13 cellular contexts compared by ENCODE assay signal in genomic region chr1:116808476-116809180, GRCh38. TPM values are rescaled to one million over a fixed set of nuclear protein-coding genes. Genes with fewer than 3 reads are reported as not detected.
DNase-seq lines count a peak whose midpoint lies in the region; ATAC-seq and FAIRE-seq lines count a peak whose summit lies in the region.
"Had no signal": no experiment of that assay in that cellular context is flagged by ENCODE, and none has a peak within 500 bp of the region (broad histone marks: within the 10 kb centered on the region; RNA-seq: fewer than 3 reads in every experiment).

No MANE protein-coding gene starts in this region.

- peak overlapping the region; percentile 79 for H3K4me3 Mint-ChIP-seq in activated CD4-positive, alpha-beta memory T cell treated with anti-CD3 and anti-CD28 coated beads, Interleukin-2, amount 10 ng/mL, durations not matched to agents 7 days and 5 days
- peak overlapping the region; percentile 79 for H3K4me3 Mint-ChIP-seq in central memory CD8-positive, alpha-beta T cell
- H3K4me3 Mint-ChIP-seq: CD14-positive monocyte had no signal

- no peak for FAIRE-seq in small intestine (lab: Jason Lieb, UNC)

- no peak overlapping the region for H3K4me3 ChIP-seq in small intestine (ENCODE audit: low read depth in 1 of 2, low read length in 2 of 2)
- H3K4me3 ChIP-seq: psoas muscle had no signal

- peak; percentile 44 for ATAC-seq in central memory CD8-positive, alpha-beta T cell (replicated peaks; ENCODE audit: extremely low read depth, poor library complexity, severe bottlenecking)
- no peak for ATAC-seq in GM18517 (IDR thresholded peaks at IDR 0.05; ENCODE audit: unreplicated experiment)
- ATAC-seq: psoas muscle had no signal

- POLR2A ChIA-PET in activated CD4-positive, alpha-beta memory T cell treated with anti-CD3 and anti-CD28 coated beads, Interleukin-2, amount 10 ng/mL, durations not matched to agents 7 days and 5 days (lab: Charles Lee), result interaction anchor here (0.9 to 28.6 kb wide), 11 partner anchors 8 to 250 kb away, joined by 3 to 1051 read pairs (median 19); partner anchors contain the start of genes CD2 and TTF2

- H3K27ac ChIP-seq in KOPT-K1 (ENCODE audit: low read depth, low read length, poor library complexity, severe bottlenecking) (peak overlapping the region; percentile 65), small intestine (ENCODE audit: low read depth in 1 of 2, low read length in 1 of 2) (peak overlapping the region; percentile 71)
- H3K27ac ChIP-seq: psoas muscle had no signal

- H3K27me3 Mint-ChIP-seq in activated CD4-positive, alpha-beta memory T cell treated with anti-CD3 and anti-CD28 coated beads, Interleukin-2, amount 10 ng/mL, durations not matched to agents 7 days and 5 days, result no peaks in the 10 kb centered on the region
- no peaks in the 10 kb centered on the region for H3K27me3 Mint-ChIP-seq in central memory CD8-positive, alpha-beta T cell

- H3K9me3 ChIP-seq in KOPT-K1 (ENCODE audit: insufficient read depth, low read length, poor library complexity, severe bottlenecking) (peaks cover 25% of the 10 kb centered on the region), small intestine (ENCODE audit: control insufficient read depth, low read depth) (no peaks in the 10 kb centered on the region)
- H3K9me3 ChIP-seq: psoas muscle had no signal

- 70 to 83% (median 80%) methylated on average over 14 of the region's 14 CpGs for WGBS in small intestine, 3 donors

- H3K27me3 ChIP-seq in small intestine (ENCODE audit: control insufficient read depth in 2 of 2, insufficient read depth in 2 of 2, low read length in 2 of 2), result no peaks in the 10 kb centered on the region

- DNase-seq in activated CD4-positive, alpha-beta memory T cell treated with anti-CD3 and anti-CD28 coated beads, Interleukin-2, amount 10 ng/mL, durations not matched to agents 7 days and 5 days, result peak; percentile 69
- DNase-seq in central memory CD8-positive, alpha-beta T cell (ENCODE audit: low spot score in 2 of 2), result no peak
- DNase-seq in small intestine (peak; percentile 23), glomerular visceral epithelial cell (ENCODE audit: extremely low spot score) (no peak), DMS 273 (lab: John Stamatoyannopoulos, UW; ENCODE audit: unreplicated experiment) (no peak)
- DNase-seq: GF-D8; psoas muscle; stimulated activated CD4-positive, alpha-beta T cell treated with anti-CD3 and anti-CD28 coated beads, Interleukin-4, amount 100 ng/mL, for 24 hours; T-helper 9 cell had no signal

- CTCF ChIA-PET in activated CD4-positive, alpha-beta memory T cell treated with anti-CD3 and anti-CD28 coated beads, Interleukin-2, amount 10 ng/mL, durations not matched to agents 7 days and 5 days (lab: Charles Lee), result interaction anchor here (0.6 to 8.1 kb wide), 6 partner anchors 10 to 251 kb away, joined by 3 to 139 read pairs (median 6); partner anchors contain the start of gene TTF2

- H3K4me1 Mint-ChIP-seq in activated CD4-positive, alpha-beta memory T cell treated with anti-CD3 and anti-CD28 coated beads, Interleukin-2, amount 10 ng/mL, durations not matched to agents 7 days and 5 days, result peaks cover 83% of the 10 kb centered on the region
- peaks cover 78% of the 10 kb centered on the region for H3K4me1 Mint-ChIP-seq in central memory CD8-positive, alpha-beta T cell

- peaks cover 28% of the 10 kb centered on the region for H3K36me3 Mint-ChIP-seq in activated CD4-positive, alpha-beta memory T cell treated with anti-CD3 and anti-CD28 coated beads, Interleukin-2, amount 10 ng/mL, durations not matched to agents 7 days and 5 days (ENCODE audit: low read depth)
- peaks cover 21% of the 10 kb centered on the region for H3K36me3 Mint-ChIP-seq in central memory CD8-positive, alpha-beta T cell (ENCODE audit: insufficient read depth)
- H3K36me3 Mint-ChIP-seq: CD14-positive monocyte had no signal

- H3K4me1 ChIP-seq in small intestine (ENCODE audit: control insufficient read depth in 2 of 2, insufficient read depth in 1 of 2, low read depth in 1 of 2, low read length in 1 of 2), result no peaks in the 10 kb centered on the region
- H3K4me1 ChIP-seq: psoas muscle had no signal

- peak overlapping the region; percentile 95 for H3K27ac Mint-ChIP-seq in activated CD4-positive, alpha-beta memory T cell treated with anti-CD3 and anti-CD28 coated beads, Interleukin-2, amount 10 ng/mL, durations not matched to agents 7 days and 5 days
- H3K27ac Mint-ChIP-seq in central memory CD8-positive, alpha-beta T cell (ENCODE audit: low read depth), result peak overlapping the region; percentile 84

- peaks cover 20% of the 10 kb centered on the region for H3K9me3 Mint-ChIP-seq in activated CD4-positive, alpha-beta memory T cell treated with anti-CD3 and anti-CD28 coated beads, Interleukin-2, amount 10 ng/mL, durations not matched to agents 7 days and 5 days
- peaks cover 14% of the 10 kb centered on the region for H3K9me3 Mint-ChIP-seq in central memory CD8-positive, alpha-beta T cell

- H3K36me3 ChIP-seq in KOPT-K1 (ENCODE audit: insufficient read depth, low read length) (no peaks in the 10 kb centered on the region), small intestine (ENCODE audit: control insufficient read depth in 2 of 2, insufficient read depth in 2 of 2, low read length in 2 of 2) (no peaks in the 10 kb centered on the region)

RNA-seq across cellular contexts. Expression of gene CD2, which starts 54.4 kb away (rescaled TPM):
- total RNA-seq in activated CD4-positive, alpha-beta memory T cell treated with anti-CD3 and anti-CD28 coated beads, Interleukin-2, amount 10 ng/mL, durations not matched to agents 7 days and 5 days, result 100 to 1,000 TPM; 329 to 340 TPM
- 10 to 100 TPM in 1 of 3 donors, 1 to 10 TPM in 2; 3.9 to 14.9 (median 6.3) TPM for polyA plus RNA-seq in small intestine
- total RNA-seq: fibroblast of villous mesenchyme had no signal

Comparison
In these comparisons a context has a peak if more than half of its experiments do, and no peak if none do; other contexts are left out.
1. DNase-seq: peak in activated CD4-positive, alpha-beta memory T cell treated with anti-CD3 and anti-CD28 coated beads, Interleukin-2, amount 10 ng/mL, durations not matched to agents 7 days and 5 days (single experiment) and small intestine (single experiment); none in central memory CD8-positive, alpha-beta T cell (0 of 2), glomerular visceral epithelial cell (single experiment) and DMS 273 (single experiment).